ENCODE assay signal across 1 cellular context in the genomic region with DNA sequence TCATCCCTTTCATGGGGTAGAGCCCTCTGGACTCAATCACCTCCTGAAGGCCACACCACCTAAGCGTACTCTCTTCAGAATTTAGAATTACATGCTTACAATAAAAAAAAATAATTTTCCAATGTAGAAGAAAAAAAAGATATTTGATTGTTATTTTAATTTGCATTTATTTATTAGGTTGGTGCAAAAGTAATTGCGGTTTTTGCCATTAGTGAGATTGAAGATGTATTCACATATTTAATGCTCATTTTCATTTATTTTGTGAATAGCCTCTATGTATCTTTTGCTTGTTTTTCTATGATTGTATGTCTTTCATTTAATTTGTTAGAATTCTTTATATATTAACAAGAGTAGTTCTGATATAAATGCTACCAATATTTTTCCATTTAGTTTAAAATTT.
TF ChIP-seq lines count a peak whose summit lies in the region.

No MANE protein-coding gene starts in this region.

TF ChIP-seq in GM12878, 131 proteins besides CTCF, POLR2A, EP300 and RAD21 (continued from another document):
- TF ChIP-seq, protein P1, sequence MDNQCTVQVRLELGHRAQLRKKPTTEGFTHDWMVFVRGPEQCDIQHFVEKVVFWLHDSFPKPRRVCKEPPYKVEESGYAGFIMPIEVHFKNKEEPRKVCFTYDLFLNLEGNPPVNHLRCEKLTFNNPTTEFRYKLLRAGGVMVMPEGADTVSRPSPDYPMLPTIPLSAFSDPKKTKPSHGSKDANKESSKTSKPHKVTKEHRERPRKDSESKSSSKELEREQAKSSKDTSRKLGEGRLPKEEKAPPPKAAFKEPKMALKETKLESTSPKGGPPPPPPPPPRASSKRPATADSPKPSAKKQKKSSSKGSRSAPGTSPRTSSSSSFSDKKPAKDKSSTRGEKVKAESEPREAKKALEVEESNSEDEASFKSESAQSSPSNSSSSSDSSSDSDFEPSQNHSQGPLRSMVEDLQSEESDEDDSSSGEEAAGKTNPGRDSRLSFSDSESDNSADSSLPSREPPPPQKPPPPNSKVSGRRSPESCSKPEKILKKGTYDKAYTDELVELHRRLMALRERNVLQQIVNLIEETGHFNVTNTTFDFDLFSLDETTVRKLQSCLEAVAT (IDR thresholded peaks at IDR 0.05) = no peak
- TF ChIP-seq CEBPB (IDR thresholded peaks at IDR 0.05; ENCODE audit: borderline replicate concordance in 1 of 2, low read depth in 2 of 2, low read length in 2 of 2) = no peak
- TF ChIP-seq, protein P2, sequence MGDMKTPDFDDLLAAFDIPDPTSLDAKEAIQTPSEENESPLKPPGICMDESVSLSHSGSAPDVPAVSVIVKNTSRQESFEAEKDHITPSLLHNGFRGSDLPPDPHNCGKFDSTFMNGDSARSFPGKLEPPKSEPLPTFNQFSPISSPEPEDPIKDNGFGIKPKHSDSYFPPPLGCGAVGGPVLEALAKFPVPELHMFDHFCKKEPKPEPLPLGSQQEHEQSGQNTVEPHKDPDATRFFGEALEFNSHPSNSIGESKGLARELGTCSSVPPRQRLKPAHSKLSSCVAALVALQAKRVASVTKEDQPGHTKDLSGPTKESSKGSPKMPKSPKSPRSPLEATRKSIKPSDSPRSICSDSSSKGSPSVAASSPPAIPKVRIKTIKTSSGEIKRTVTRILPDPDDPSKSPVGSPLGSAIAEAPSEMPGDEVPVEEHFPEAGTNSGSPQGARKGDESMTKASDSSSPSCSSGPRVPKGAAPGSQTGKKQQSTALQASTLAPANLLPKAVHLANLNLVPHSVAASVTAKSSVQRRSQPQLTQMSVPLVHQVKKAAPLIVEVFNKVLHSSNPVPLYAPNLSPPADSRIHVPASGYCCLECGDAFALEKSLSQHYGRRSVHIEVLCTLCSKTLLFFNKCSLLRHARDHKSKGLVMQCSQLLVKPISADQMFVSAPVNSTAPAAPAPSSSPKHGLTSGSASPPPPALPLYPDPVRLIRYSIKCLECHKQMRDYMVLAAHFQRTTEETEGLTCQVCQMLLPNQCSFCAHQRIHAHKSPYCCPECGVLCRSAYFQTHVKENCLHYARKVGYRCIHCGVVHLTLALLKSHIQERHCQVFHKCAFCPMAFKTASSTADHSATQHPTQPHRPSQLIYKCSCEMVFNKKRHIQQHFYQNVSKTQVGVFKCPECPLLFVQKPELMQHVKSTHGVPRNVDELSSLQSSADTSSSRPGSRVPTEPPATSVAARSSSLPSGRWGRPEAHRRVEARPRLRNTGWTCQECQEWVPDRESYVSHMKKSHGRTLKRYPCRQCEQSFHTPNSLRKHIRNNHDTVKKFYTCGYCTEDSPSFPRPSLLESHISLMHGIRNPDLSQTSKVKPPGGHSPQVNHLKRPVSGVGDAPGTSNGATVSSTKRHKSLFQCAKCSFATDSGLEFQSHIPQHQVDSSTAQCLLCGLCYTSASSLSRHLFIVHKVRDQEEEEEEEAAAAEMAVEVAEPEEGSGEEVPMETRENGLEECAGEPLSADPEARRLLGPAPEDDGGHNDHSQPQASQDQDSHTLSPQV (IDR thresholded peaks at IDR 0.05) = no peak
- TF ChIP-seq SUPT20H (IDR thresholded peaks at IDR 0.05; ENCODE audit: borderline replicate concordance, control insufficient read depth, low read depth, low read length) = no peak
- TF ChIP-seq, protein P3, sequence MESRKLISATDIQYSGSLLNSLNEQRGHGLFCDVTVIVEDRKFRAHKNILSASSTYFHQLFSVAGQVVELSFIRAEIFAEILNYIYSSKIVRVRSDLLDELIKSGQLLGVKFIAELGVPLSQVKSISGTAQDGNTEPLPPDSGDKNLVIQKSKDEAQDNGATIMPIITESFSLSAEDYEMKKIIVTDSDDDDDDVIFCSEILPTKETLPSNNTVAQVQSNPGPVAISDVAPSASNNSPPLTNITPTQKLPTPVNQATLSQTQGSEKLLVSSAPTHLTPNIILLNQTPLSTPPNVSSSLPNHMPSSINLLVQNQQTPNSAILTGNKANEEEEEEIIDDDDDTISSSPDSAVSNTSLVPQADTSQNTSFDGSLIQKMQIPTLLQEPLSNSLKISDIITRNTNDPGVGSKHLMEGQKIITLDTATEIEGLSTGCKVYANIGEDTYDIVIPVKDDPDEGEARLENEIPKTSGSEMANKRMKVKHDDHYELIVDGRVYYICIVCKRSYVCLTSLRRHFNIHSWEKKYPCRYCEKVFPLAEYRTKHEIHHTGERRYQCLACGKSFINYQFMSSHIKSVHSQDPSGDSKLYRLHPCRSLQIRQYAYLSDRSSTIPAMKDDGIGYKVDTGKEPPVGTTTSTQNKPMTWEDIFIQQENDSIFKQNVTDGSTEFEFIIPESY (IDR thresholded peaks at IDR 0.05) = no peak
